Comparison of ENCODE assay signal across 22 cellular contexts in the genomic region with DNA sequence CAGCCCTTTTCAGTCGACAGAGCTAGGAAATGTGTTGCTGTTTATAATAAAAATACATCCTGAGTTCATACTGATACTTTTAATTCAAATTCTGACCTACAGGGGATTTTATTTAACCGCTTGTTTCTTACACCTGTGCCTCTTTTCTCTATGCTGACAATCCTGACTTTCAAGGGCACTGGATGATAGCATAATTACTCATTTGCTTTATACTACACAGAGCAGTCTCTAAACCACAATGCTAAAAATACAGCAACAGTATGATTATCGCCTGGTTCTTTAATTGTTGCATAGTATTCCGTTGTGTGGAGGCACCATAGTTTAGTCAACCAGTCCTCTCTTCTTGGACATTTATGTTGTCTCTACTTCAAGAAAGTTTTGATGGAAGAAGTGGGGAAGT.
DNase-seq lines count a peak whose midpoint lies in the region; ATAC-seq and TF ChIP-seq lines count a peak whose summit lies in the region.
"Had no signal": no experiment of that assay in that cellular context is flagged by ENCODE, and none has a peak within 500 bp of the region (broad histone marks: within the 10 kb centered on the region; RNA-seq: fewer than 3 reads in every experiment).

No MANE protein-coding gene starts in this region.

- CTCF ChIA-PET in activated B cell treated with CpG ODN at 0.5 μM for 24 hours (lab: Charles Lee): interaction anchor here (1.4 kb wide), 1 partner anchor 382 kb away, joined by 7 read pairs; no protein-coding TSS in a partner anchor
- CTCF ChIA-PET in WTC11 (lab: Charles Lee): interaction anchor here (1.0 kb wide), 1 partner anchor 384 kb away, joined by 4 read pairs; no protein-coding TSS in a partner anchor

- peaks cover 44% of the 10 kb centered on the region for H3K4me1 ChIP-seq in lower lobe of right lung
- H3K4me1 ChIP-seq: A549, transverse colon had no signal

- H3K27ac Mint-ChIP-seq in activated CD4-positive, alpha-beta T cell treated with anti-CD3 and anti-CD28 coated beads, Interleukin-2, amount 10 ng/mL, durations not matched to agents 24 days and 14 days: no peak overlapping the region
- H3K27ac Mint-ChIP-seq in activated B cell treated with CpG ODN at 0.5 μM for 24 hours: peak overlapping the region; percentile 51
- H3K27ac Mint-ChIP-seq in stimulated activated effector memory CD8-positive, alpha-beta T cell treated with anti-CD3 and anti-CD28 coated beads, Interleukin-12 subunit alpha, Interleukin-12 subunit beta, amount 100 ng/mL, for 72 hours: peak overlapping the region; percentile 68
- H3K27ac Mint-ChIP-seq in WTC11: no peak overlapping the region
- H3K27ac Mint-ChIP-seq: CD14-positive monocyte, endodermal cell had no signal

- POLR2A ChIA-PET in activated B cell treated with CpG ODN at 0.5 μM for 24 hours (lab: Charles Lee) (no interaction called here), WTC11 (lab: Charles Lee) (no interaction called here)

- H3K9me3 ChIP-seq in lower lobe of right lung: no peaks in the 10 kb centered on the region
- H3K9me3 ChIP-seq: transverse colon had no signal

- no peaks in the 10 kb centered on the region for H3K27me3 ChIP-seq in lower lobe of right lung (ENCODE audit: low read depth)
- H3K27me3 ChIP-seq: hepatocyte, transverse colon had no signal

- no peaks in the 10 kb centered on the region for H3K36me3 ChIP-seq in lower lobe of right lung
- H3K36me3 ChIP-seq: transverse colon had no signal

- peaks cover 3% of the 10 kb centered on the region for H3K27me3 Mint-ChIP-seq in activated CD4-positive, alpha-beta T cell treated with anti-CD3 and anti-CD28 coated beads, Interleukin-2, amount 10 ng/mL, durations not matched to agents 24 days and 14 days
- no peaks in the 10 kb centered on the region for H3K27me3 Mint-ChIP-seq in activated B cell treated with CpG ODN at 0.5 μM for 24 hours
- no peaks in the 10 kb centered on the region for H3K27me3 Mint-ChIP-seq in WTC11 (ENCODE audit: low read depth)

- ATAC-seq in HG02610 (IDR thresholded peaks at IDR 0.05; ENCODE audit: unreplicated experiment) (peak; percentile 62), activated B cell treated with CpG ODN at 0.5 μM for 24 hours (ENCODE audit: low read depth) (no peak), lower lobe of right lung (no peak), WTC11 (no peak)
- peak; percentile 70 for ATAC-seq in stimulated activated effector memory CD8-positive, alpha-beta T cell treated with anti-CD3 and anti-CD28 coated beads, Interleukin-12 subunit alpha, Interleukin-12 subunit beta, amount 100 ng/mL, for 72 hours
- ATAC-seq: A549 had no signal

- peaks cover 21% of the 10 kb centered on the region for H3K36me3 Mint-ChIP-seq in activated CD4-positive, alpha-beta T cell treated with anti-CD3 and anti-CD28 coated beads, Interleukin-2, amount 10 ng/mL, durations not matched to agents 24 days and 14 days (ENCODE audit: low read depth)
- H3K36me3 Mint-ChIP-seq in activated B cell treated with CpG ODN at 0.5 μM for 24 hours (ENCODE audit: low read depth) (peaks cover 4% of the 10 kb centered on the region), WTC11 (peaks cover 6% of the 10 kb centered on the region; the same call in 1 of the 2 replicates)
- H3K36me3 Mint-ChIP-seq in stimulated activated effector memory CD8-positive, alpha-beta T cell treated with anti-CD3 and anti-CD28 coated beads, Interleukin-12 subunit alpha, Interleukin-12 subunit beta, amount 100 ng/mL, for 72 hours: no peaks in the 10 kb centered on the region

- H3K4me1 Mint-ChIP-seq in activated CD4-positive, alpha-beta T cell treated with anti-CD3 and anti-CD28 coated beads, Interleukin-2, amount 10 ng/mL, durations not matched to agents 24 days and 14 days: peaks cover 72% of the 10 kb centered on the region
- H3K4me1 Mint-ChIP-seq in activated B cell treated with CpG ODN at 0.5 μM for 24 hours (peaks cover 93% of the 10 kb centered on the region), WTC11 (peaks cover 3% of the 10 kb centered on the region; the same call in 1 of the 2 replicates)
- peaks cover 73% of the 10 kb centered on the region for H3K4me1 Mint-ChIP-seq in stimulated activated effector memory CD8-positive, alpha-beta T cell treated with anti-CD3 and anti-CD28 coated beads, Interleukin-12 subunit alpha, Interleukin-12 subunit beta, amount 100 ng/mL, for 72 hours
- H3K4me1 Mint-ChIP-seq: endodermal cell had no signal

- peaks cover 5% of the 10 kb centered on the region for H3K9me3 Mint-ChIP-seq in activated CD4-positive, alpha-beta T cell treated with anti-CD3 and anti-CD28 coated beads, Interleukin-2, amount 10 ng/mL, durations not matched to agents 24 days and 14 days
- peaks cover 5% of the 10 kb centered on the region for H3K9me3 Mint-ChIP-seq in activated B cell treated with CpG ODN at 0.5 μM for 24 hours
- H3K9me3 Mint-ChIP-seq in stimulated activated effector memory CD8-positive, alpha-beta T cell treated with anti-CD3 and anti-CD28 coated beads, Interleukin-12 subunit alpha, Interleukin-12 subunit beta, amount 100 ng/mL, for 72 hours: no peaks in the 10 kb centered on the region
- peaks cover 25% of the 10 kb centered on the region for H3K9me3 Mint-ChIP-seq in WTC11
- H3K9me3 Mint-ChIP-seq: endodermal cell had no signal

- H3K4me3 ChIP-seq in lower lobe of right lung: no peak overlapping the region
- H3K4me3 ChIP-seq: A549, hepatocyte, transverse colon had no signal

- DNase-seq in activated CD4-positive, alpha-beta T cell treated with anti-CD3 and anti-CD28 coated beads, Interleukin-2, amount 10 ng/mL, durations not matched to agents 24 days and 14 days: no peak
- no peak for DNase-seq in activated CD4-positive, alpha-beta T cell treated with anti-CD3 and anti-CD28 coated beads for 4 hours
- DNase-seq in activated B cell treated with CpG ODN at 0.5 μM for 24 hours (no peak), lower lobe of right lung (no peak), C1 segment of cervical spinal cord (lab: John Stamatoyannopoulos, UW) (no peak), WTC11 (ENCODE audit: low spot score) (no peak)
- no peak for DNase-seq in stimulated activated effector memory CD8-positive, alpha-beta T cell treated with anti-CD3 and anti-CD28 coated beads, Interleukin-12 subunit alpha, Interleukin-12 subunit beta, amount 100 ng/mL, for 72 hours (ENCODE audit: low spot score in 2 of 2)
- DNase-seq: activated CD4-positive, alpha-beta T cell treated with anti-CD3 and anti-CD28 coated beads for 1 hour; aorta; DMS153; endodermal cell; mesendoderm; NCI-H187 treated with DMSO at 0.1 percent for 48 hours; SHP77 treated with DMSO at 0.1 percent for 48 hours; stimulated activated CD4-positive, alpha-beta T cell treated with anti-CD3 and anti-CD28 coated beads, Interleukin-12 subunit alpha, Interleukin-12 subunit beta, amount 100 ng/mL, for 4 hours; transverse colon had no signal

- TF ChIP-seq CTCF in activated B cell treated with CpG ODN at 0.5 μM for 24 hours (IDR thresholded peaks at IDR 0.05) (no peak), lower lobe of right lung (IDR thresholded peaks at IDR 0.05) (no peak), WTC11 (IDR thresholded peaks at IDR 0.05) (no peak)

- peak overlapping the region; percentile 11 for H3K4me3 Mint-ChIP-seq in activated CD4-positive, alpha-beta T cell treated with anti-CD3 and anti-CD28 coated beads, Interleukin-2, amount 10 ng/mL, durations not matched to agents 24 days and 14 days
- peak overlapping the region; percentile 21 for H3K4me3 Mint-ChIP-seq in activated B cell treated with CpG ODN at 0.5 μM for 24 hours
- peak overlapping the region; percentile 38 for H3K4me3 Mint-ChIP-seq in stimulated activated effector memory CD8-positive, alpha-beta T cell treated with anti-CD3 and anti-CD28 coated beads, Interleukin-12 subunit alpha, Interleukin-12 subunit beta, amount 100 ng/mL, for 72 hours
- no peak overlapping the region for H3K4me3 Mint-ChIP-seq in WTC11
- H3K4me3 Mint-ChIP-seq: endodermal cell; neural crest cell; T-helper 1 cell treated with Interleukin-12 subunit alpha and Interleukin-12 subunit beta and Interleukin-4 antibody, amounts not matched to agents 30 μg/mL and 1 μg/mL, for 36 hours had no signal

- intact Hi-C loops in activated CD4-positive, alpha-beta T cell treated with anti-CD3 and anti-CD28 coated beads, Interleukin-2, amount 10 ng/mL, durations not matched to agents 24 days and 14 days (cut with micrococcal nuclease): no loop called here
- intact Hi-C loops in activated B cell treated with CpG ODN at 0.5 μM for 24 hours (cut with micrococcal nuclease) (no loop called here), lower lobe of right lung (cut with DNase I) (no loop called here)

- no peak overlapping the region for H3K27ac ChIP-seq in lower lobe of right lung
- H3K27ac ChIP-seq: A549, hepatocyte, transverse colon had no signal

TF ChIP-seq in WTC11, 78 proteins besides CTCF, POLR2A, EP300 and RAD21 (continues in another document):
- TF ChIP-seq, protein P1, sequence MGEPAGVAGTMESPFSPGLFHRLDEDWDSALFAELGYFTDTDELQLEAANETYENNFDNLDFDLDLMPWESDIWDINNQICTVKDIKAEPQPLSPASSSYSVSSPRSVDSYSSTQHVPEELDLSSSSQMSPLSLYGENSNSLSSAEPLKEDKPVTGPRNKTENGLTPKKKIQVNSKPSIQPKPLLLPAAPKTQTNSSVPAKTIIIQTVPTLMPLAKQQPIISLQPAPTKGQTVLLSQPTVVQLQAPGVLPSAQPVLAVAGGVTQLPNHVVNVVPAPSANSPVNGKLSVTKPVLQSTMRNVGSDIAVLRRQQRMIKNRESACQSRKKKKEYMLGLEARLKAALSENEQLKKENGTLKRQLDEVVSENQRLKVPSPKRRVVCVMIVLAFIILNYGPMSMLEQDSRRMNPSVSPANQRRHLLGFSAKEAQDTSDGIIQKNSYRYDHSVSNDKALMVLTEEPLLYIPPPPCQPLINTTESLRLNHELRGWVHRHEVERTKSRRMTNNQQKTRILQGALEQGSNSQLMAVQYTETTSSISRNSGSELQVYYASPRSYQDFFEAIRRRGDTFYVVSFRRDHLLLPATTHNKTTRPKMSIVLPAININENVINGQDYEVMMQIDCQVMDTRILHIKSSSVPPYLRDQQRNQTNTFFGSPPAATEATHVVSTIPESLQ (CRISPR knock-in tag; IDR thresholded peaks at IDR 0.05): no peak
- no peak for TF ChIP-seq NR1H2 (CRISPR knock-in tag; IDR thresholded peaks at IDR 0.05)
- TF ChIP-seq OVOL2 (CRISPR knock-in tag; IDR thresholded peaks at IDR 0.05; ENCODE audit: borderline replicate concordance): no peak
- no peak for TF ChIP-seq ZNF396 (CRISPR knock-in tag; IDR thresholded peaks at IDR 0.05; ENCODE audit: borderline replicate concordance)
- no peak for TF ChIP-seq RORB (CRISPR knock-in tag; IDR thresholded peaks at IDR 0.05)
- TF ChIP-seq SOX15 (CRISPR knock-in tag; IDR thresholded peaks at IDR 0.05): no peak

Comparison
In these comparisons a context has a peak if more than half of its experiments do, and no peak if none do; other contexts are left out.
1. H3K27ac Mint-ChIP-seq: peak in activated B cell treated with CpG ODN at 0.5 μM for 24 hours (single experiment) and stimulated activated effector memory CD8-positive, alpha-beta T cell treated with anti-CD3 and anti-CD28 coated beads, Interleukin-12 subunit alpha, Interleukin-12 subunit beta, amount 100 ng/mL, for 72 hours (single experiment); none in activated CD4-positive, alpha-beta T cell treated with anti-CD3 and anti-CD28 coated beads, Interleukin-2, amount 10 ng/mL, durations not matched to agents 24 days and 14 days (single experiment) and WTC11 (single experiment).
2. ATAC-seq: peak in HG02610 (single experiment) and stimulated activated effector memory CD8-positive, alpha-beta T cell treated with anti-CD3 and anti-CD28 coated beads, Interleukin-12 subunit alpha, Interleukin-12 subunit beta, amount 100 ng/mL, for 72 hours (single experiment); none in activated B cell treated with CpG ODN at 0.5 μM for 24 hours (single experiment), lower lobe of right lung (0 of 2) and WTC11 (single experiment).